1 cellular context compared by ENCODE assay signal in the genomic region with DNA sequence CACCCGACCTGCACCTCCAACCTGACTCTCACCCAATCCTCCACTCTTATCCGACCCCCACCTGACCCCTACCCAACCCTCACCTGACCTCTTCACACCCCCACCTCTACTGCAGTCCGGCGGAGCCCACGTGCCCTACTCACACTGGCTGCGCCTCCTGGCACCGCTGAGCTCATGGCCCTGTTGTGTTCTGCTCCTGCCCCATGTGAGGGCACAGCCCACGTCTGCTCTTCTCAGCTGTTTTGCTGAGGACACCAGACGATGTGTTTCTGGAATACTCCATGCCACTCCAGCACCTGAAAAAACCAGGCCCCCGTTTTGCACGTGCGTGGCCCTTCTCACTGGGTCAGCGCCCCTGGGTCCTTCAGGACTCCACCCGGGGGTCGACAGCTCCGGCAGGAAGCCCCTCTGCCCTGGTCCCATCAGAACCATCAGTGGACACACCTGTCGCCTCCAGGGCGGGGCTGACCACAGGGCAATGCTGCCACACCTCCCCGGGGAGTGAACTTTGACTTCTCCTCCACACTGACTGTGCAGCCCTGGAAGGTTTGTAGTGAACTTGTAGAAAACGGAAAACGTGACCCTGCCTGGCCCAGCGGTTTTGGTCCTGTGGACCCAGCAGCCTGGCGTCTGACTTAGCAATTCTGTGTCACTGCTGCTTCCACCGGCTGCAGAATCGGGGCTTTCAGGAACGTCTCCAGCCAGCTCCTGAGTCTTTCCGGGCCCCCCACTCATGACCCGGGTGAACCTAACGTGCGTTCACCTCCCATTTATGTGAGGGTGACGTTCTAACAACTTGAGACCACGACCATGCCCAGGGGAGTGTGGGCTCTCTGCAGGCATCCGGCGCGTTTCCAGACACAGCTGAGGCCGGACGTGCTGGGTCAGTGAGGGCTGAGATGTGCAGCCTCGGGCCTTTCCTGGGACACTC.
TF ChIP-seq lines count a peak whose summit lies in the region.

No MANE protein-coding gene starts in this region.

TF ChIP-seq in WTC11, 78 proteins besides CTCF, POLR2A, EP300 and RAD21 (continued from another document):
- TF ChIP-seq, protein P1, sequence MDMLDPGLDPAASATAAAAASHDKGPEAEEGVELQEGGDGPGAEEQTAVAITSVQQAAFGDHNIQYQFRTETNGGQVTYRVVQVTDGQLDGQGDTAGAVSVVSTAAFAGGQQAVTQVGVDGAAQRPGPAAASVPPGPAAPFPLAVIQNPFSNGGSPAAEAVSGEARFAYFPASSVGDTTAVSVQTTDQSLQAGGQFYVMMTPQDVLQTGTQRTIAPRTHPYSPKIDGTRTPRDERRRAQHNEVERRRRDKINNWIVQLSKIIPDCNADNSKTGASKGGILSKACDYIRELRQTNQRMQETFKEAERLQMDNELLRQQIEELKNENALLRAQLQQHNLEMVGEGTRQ (CRISPR knock-in tag; IDR thresholded peaks at IDR 0.05), result no peak
- no peak for TF ChIP-seq CREB1 (CRISPR knock-in tag; IDR thresholded peaks at IDR 0.05)
- TF ChIP-seq EMX1 (CRISPR knock-in tag; IDR thresholded peaks at IDR 0.05), result no peak
- no peak for TF ChIP-seq SMAD4 (CRISPR knock-in tag; IDR thresholded peaks at IDR 0.05)
- TF ChIP-seq, protein P2, sequence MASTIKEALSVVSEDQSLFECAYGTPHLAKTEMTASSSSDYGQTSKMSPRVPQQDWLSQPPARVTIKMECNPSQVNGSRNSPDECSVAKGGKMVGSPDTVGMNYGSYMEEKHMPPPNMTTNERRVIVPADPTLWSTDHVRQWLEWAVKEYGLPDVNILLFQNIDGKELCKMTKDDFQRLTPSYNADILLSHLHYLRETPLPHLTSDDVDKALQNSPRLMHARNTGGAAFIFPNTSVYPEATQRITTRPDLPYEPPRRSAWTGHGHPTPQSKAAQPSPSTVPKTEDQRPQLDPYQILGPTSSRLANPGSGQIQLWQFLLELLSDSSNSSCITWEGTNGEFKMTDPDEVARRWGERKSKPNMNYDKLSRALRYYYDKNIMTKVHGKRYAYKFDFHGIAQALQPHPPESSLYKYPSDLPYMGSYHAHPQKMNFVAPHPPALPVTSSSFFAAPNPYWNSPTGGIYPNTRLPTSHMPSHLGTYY (CRISPR knock-in tag; IDR thresholded peaks at IDR 0.05), result no peak
- TF ChIP-seq, protein P3, sequence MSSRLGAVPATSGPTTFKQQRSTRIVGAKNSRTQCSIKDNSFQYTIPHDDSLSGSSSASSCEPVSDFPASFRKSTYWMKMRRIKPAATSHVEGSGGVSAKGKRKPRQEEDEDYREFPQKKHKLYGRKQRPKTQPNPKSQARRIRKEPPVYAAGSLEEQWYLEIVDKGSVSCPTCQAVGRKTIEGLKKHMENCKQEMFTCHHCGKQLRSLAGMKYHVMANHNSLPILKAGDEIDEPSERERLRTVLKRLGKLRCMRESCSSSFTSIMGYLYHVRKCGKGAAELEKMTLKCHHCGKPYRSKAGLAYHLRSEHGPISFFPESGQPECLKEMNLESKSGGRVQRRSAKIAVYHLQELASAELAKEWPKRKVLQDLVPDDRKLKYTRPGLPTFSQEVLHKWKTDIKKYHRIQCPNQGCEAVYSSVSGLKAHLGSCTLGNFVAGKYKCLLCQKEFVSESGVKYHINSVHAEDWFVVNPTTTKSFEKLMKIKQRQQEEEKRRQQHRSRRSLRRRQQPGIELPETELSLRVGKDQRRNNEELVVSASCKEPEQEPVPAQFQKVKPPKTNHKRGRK (CRISPR knock-in tag; IDR thresholded peaks at IDR 0.05; ENCODE audit: borderline replicate concordance), result no peak
- TF ChIP-seq, protein P4, sequence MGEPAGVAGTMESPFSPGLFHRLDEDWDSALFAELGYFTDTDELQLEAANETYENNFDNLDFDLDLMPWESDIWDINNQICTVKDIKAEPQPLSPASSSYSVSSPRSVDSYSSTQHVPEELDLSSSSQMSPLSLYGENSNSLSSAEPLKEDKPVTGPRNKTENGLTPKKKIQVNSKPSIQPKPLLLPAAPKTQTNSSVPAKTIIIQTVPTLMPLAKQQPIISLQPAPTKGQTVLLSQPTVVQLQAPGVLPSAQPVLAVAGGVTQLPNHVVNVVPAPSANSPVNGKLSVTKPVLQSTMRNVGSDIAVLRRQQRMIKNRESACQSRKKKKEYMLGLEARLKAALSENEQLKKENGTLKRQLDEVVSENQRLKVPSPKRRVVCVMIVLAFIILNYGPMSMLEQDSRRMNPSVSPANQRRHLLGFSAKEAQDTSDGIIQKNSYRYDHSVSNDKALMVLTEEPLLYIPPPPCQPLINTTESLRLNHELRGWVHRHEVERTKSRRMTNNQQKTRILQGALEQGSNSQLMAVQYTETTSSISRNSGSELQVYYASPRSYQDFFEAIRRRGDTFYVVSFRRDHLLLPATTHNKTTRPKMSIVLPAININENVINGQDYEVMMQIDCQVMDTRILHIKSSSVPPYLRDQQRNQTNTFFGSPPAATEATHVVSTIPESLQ (CRISPR knock-in tag; IDR thresholded peaks at IDR 0.05), result no peak
- TF ChIP-seq, protein P5, sequence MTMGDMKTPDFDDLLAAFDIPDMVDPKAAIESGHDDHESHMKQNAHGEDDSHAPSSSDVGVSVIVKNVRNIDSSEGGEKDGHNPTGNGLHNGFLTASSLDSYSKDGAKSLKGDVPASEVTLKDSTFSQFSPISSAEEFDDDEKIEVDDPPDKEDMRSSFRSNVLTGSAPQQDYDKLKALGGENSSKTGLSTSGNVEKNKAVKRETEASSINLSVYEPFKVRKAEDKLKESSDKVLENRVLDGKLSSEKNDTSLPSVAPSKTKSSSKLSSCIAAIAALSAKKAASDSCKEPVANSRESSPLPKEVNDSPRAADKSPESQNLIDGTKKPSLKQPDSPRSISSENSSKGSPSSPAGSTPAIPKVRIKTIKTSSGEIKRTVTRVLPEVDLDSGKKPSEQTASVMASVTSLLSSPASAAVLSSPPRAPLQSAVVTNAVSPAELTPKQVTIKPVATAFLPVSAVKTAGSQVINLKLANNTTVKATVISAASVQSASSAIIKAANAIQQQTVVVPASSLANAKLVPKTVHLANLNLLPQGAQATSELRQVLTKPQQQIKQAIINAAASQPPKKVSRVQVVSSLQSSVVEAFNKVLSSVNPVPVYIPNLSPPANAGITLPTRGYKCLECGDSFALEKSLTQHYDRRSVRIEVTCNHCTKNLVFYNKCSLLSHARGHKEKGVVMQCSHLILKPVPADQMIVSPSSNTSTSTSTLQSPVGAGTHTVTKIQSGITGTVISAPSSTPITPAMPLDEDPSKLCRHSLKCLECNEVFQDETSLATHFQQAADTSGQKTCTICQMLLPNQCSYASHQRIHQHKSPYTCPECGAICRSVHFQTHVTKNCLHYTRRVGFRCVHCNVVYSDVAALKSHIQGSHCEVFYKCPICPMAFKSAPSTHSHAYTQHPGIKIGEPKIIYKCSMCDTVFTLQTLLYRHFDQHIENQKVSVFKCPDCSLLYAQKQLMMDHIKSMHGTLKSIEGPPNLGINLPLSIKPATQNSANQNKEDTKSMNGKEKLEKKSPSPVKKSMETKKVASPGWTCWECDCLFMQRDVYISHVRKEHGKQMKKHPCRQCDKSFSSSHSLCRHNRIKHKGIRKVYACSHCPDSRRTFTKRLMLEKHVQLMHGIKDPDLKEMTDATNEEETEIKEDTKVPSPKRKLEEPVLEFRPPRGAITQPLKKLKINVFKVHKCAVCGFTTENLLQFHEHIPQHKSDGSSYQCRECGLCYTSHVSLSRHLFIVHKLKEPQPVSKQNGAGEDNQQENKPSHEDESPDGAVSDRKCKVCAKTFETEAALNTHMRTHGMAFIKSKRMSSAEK (CRISPR knock-in tag; IDR thresholded peaks at IDR 0.05; ENCODE audit: borderline replicate concordance), result no peak
- no peak for TF ChIP-seq KAT7 (CRISPR knock-in tag; IDR thresholded peaks at IDR 0.05; ENCODE audit: borderline replicate concordance)
- TF ChIP-seq, protein P6, sequence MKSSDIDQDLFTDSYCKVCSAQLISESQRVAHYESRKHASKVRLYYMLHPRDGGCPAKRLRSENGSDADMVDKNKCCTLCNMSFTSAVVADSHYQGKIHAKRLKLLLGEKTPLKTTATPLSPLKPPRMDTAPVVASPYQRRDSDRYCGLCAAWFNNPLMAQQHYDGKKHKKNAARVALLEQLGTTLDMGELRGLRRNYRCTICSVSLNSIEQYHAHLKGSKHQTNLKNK (CRISPR knock-in tag; IDR thresholded peaks at IDR 0.05), result no peak
- TF ChIP-seq RELA (CRISPR knock-in tag; IDR thresholded peaks at IDR 0.05; ENCODE audit: borderline replicate concordance), result no peak
- TF ChIP-seq CREM (CRISPR knock-in tag; IDR thresholded peaks at IDR 0.05), result no peak
- TF ChIP-seq, protein P7, sequence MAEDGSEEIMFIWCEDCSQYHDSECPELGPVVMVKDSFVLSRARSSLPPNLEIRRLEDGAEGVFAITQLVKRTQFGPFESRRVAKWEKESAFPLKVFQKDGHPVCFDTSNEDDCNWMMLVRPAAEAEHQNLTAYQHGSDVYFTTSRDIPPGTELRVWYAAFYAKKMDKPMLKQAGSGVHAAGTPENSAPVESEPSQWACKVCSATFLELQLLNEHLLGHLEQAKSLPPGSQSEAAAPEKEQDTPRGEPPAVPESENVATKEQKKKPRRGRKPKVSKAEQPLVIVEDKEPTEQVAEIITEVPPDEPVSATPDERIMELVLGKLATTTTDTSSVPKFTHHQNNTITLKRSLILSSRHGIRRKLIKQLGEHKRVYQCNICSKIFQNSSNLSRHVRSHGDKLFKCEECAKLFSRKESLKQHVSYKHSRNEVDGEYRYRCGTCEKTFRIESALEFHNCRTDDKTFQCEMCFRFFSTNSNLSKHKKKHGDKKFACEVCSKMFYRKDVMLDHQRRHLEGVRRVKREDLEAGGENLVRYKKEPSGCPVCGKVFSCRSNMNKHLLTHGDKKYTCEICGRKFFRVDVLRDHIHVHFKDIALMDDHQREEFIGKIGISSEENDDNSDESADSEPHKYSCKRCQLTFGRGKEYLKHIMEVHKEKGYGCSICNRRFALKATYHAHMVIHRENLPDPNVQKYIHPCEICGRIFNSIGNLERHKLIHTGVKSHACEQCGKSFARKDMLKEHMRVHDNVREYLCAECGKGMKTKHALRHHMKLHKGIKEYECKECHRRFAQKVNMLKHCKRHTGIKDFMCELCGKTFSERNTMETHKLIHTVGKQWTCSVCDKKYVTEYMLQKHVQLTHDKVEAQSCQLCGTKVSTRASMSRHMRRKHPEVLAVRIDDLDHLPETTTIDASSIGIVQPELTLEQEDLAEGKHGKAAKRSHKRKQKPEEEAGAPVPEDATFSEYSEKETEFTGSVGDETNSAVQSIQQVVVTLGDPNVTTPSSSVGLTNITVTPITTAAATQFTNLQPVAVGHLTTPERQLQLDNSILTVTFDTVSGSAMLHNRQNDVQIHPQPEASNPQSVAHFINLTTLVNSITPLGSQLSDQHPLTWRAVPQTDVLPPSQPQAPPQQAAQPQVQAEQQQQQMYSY (CRISPR knock-in tag; IDR thresholded peaks at IDR 0.05), result no peak
- TF ChIP-seq, protein P8, sequence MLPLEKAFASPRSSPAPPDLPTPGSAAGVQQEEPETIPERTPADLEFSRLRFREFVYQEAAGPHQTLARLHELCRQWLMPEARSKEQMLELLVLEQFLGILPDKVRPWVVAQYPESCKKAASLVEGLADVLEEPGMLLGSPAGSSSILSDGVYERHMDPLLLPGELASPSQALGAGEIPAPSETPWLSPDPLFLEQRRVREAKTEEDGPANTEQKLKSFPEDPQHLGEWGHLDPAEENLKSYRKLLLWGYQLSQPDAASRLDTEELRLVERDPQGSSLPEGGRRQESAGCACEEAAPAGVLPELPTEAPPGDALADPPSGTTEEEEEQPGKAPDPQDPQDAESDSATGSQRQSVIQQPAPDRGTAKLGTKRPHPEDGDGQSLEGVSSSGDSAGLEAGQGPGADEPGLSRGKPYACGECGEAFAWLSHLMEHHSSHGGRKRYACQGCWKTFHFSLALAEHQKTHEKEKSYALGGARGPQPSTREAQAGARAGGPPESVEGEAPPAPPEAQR (CRISPR knock-in tag; IDR thresholded peaks at IDR 0.05), result no peak
TF ChIP-seq in WTC11: peak in this region for 0.
